2 cellular contexts compared by ENCODE assay signal in the genomic region with DNA sequence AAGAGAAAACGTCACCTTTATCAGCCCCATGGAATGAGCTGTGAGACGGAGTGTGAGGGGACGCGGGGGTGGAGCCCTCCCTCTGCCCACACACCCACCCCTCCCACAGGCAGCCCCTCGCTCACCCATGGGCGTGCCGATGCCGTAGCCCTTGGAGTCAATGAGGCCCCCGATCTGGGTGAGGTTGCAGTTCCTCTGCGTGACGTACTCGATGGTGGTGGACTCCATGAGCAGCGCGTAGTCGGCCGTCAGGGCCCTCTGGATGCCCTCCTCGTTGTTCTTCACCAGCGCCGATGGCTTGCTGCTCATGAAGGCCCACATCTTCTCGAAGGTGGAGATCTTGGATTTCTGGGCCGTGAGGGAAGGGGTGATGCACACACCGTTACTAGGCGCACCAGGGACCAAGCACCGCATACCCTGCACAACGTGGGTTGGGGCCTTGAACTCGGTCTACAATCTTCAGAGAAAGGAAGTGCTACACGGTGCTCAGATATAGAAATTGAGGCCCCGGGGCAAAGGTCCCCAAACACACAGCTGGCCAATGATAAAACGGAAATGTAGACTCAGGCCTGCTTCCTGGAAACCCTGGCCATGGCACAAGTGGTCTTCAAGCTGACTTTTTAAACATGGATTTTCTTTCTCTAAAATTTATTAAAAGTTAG.
TF ChIP-seq lines count a peak whose summit lies in the region.

No MANE protein-coding gene starts in this region.

TF ChIP-seq in K562, 482 proteins besides CTCF, POLR2A, EP300 and RAD21:
- TF ChIP-seq GABPB1 (CRISPR knock-in tag; IDR thresholded peaks at IDR 0.05) (no peak), EGR1 (conservative IDR thresholded peaks at IDR 0.05) (peak; percentile 18; the same call in 1 of the 2 replicates), ZNF511 (CRISPR knock-in tag; IDR thresholded peaks at IDR 0.05) (no peak)

TF ChIP-seq in endothelial cell of umbilical vein, 7 proteins besides CTCF, POLR2A, EP300 and RAD21:
- TF ChIP-seq GATA2 (IDR thresholded peaks at IDR 0.05; ENCODE audit: insufficient read depth, insufficient read length, low read depth, low read length) (peak; percentile 59), MYC (IDR thresholded peaks at IDR 0.05; ENCODE audit: low read depth, low read length) (no peak), JUN (IDR thresholded peaks at IDR 0.05; ENCODE audit: borderline replicate concordance, insufficient read depth, insufficient read length, low read depth) (peak; percentile 23), EZH2 (IDR thresholded peaks at IDR 0.05; ENCODE audit: borderline replicate concordance, low read depth, low read length, severe bottlenecking) (no peak), POLR2AphosphoS5 (IDR thresholded peaks at IDR 0.05; ENCODE audit: insufficient read depth, low read depth, low read length) (peak; percentile 66), FOS (IDR thresholded peaks at IDR 0.05; ENCODE audit: borderline replicate concordance, insufficient read depth, low read length) (peak; percentile 55)
- TF ChIP-seq, protein P1, sequence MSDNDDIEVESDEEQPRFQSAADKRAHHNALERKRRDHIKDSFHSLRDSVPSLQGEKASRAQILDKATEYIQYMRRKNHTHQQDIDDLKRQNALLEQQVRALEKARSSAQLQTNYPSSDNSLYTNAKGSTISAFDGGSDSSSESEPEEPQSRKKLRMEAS (IDR thresholded peaks at IDR 0.05; ENCODE audit: insufficient read depth, insufficient read length) = no peak
